Comparison of ENCODE assay signal across 21 cellular contexts in the genomic region with DNA sequence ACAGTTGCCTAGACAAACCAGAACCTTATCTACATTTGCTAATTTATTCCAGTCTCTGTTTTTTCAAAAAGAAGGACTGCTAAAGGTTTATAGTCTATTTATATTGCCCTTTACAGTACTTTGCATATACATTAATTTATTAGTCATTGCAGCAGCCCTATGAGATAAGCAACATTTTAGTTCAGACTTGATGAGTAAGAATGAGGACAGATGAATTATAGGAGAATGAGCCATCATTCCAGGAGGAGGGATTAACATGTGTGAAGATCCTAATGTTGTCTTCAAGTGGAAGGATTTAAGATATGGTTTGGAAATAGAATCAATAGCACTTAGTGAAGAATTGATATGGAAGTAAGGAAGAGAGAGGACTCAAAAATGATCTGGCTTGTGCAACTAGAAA.
A peak's percentile ranks its signal among the peaks of the same experiment; 100 is the strongest.
DNase-seq lines count a peak whose midpoint lies in the region; ATAC-seq, FAIRE-seq and TF ChIP-seq lines count a peak whose summit lies in the region.
"Had no signal": no experiment of that assay in that cellular context is flagged by ENCODE, and none has a peak within 500 bp of the region (broad histone marks: within the 10 kb centered on the region; RNA-seq: fewer than 3 reads in every experiment).

No MANE protein-coding gene starts in this region.

- TF ChIP-seq POLR2A in IMR-90 (IDR thresholded peaks at IDR 0.05; ENCODE audit: low read depth, low read length), result no peak

- no peak overlapping the region for H2AK9ac ChIP-seq in IMR-90 (replicated peaks; ENCODE audit: low read depth, low read length, poor library complexity)

- no peak overlapping the region for H3K23ac ChIP-seq in IMR-90 (ENCODE audit: low read depth, low read length)
- H3K23ac ChIP-seq in mesenchymal stem cell (ENCODE audit: low read length in 2 of 2), result no peak overlapping the region

- H3K18ac ChIP-seq in IMR-90 (ENCODE audit: low read depth, low read length) (no peak overlapping the region), mesenchymal stem cell (ENCODE audit: low read depth in 1 of 2, low read length in 2 of 2) (no peak overlapping the region)

- ATAC-seq in IMR-90 (ENCODE audit: low read depth), result peak; percentile 74
- no peak for ATAC-seq in HG03097 (IDR thresholded peaks at IDR 0.05; ENCODE audit: low FRiP score, unreplicated experiment)

- H2BK5ac ChIP-seq in IMR-90 (ENCODE audit: low read depth, low read length, poor library complexity, severe bottlenecking), result peak overlapping the region; percentile 83
- H2BK5ac ChIP-seq in mesenchymal stem cell (ENCODE audit: low read depth, low read length, poor library complexity, severe bottlenecking), result no peak overlapping the region

- in situ Hi-C loops in IMR-90 (cut with MboI; ENCODE audit: low sequenced_read_pairs), result no loop called here

- no peak overlapping the region for H3K4me3 ChIP-seq in IMR-90 (ENCODE audit: insufficient read depth, low read depth, low read length)
- no peak overlapping the region for H3K4me3 ChIP-seq in bronchial epithelial cell (ENCODE audit: low read depth, low read length)
- H3K4me3 ChIP-seq in mesenchymal stem cell (ENCODE audit: insufficient read depth in 1 of 2, low read depth in 1 of 2, low read length in 2 of 2), result no peak overlapping the region
- H3K4me3 ChIP-seq in MG63, result no peak overlapping the region

- H2BK20ac ChIP-seq in IMR-90 (ENCODE audit: low read depth, low read length), result no peak overlapping the region

- no peaks in the 10 kb centered on the region for H3K36me3 ChIP-seq in IMR-90 (ENCODE audit: control insufficient read depth, insufficient read depth, low read length)
- H3K36me3 ChIP-seq in bronchial epithelial cell (ENCODE audit: control insufficient read depth, insufficient read depth, low read length), result no peaks in the 10 kb centered on the region
- no peaks in the 10 kb centered on the region for H3K36me3 ChIP-seq in mesenchymal stem cell (ENCODE audit: control insufficient read depth in 1 of 2, insufficient read depth in 2 of 2, low read depth in 1 of 2, low read length in 2 of 2)
- H3K36me3 ChIP-seq in MG63, result no peaks in the 10 kb centered on the region

- dilution Hi-C loops in IMR-90 (cut with HindIII; ENCODE audit: low sequenced_read_pairs, unreplicated experiment), result no loop called here

- no peak overlapping the region for H3K14ac ChIP-seq in IMR-90 (replicated peaks; ENCODE audit: low read depth, low read length)
- H3K14ac ChIP-seq in mesenchymal stem cell (ENCODE audit: low read length in 2 of 2), result no peak overlapping the region

- H3K27me3 Mint-ChIP-seq in activated T-helper 1 cell treated with anti-CD3 and anti-CD28 coated beads, Interleukin-12 subunit alpha, Interleukin-12 subunit beta, Interleukin-2, Interleukin-4 antibody, amounts not matched to agents 30 ng/mL and 10 ng/mL and 1 ng/mL, durations not matched to agents 14 hours and 24 hours and 36 hours (ENCODE audit: insufficient read depth), result no peaks in the 10 kb centered on the region
- H3K27me3 Mint-ChIP-seq: CD4-positive, CD25-positive, alpha-beta regulatory T cell had no signal

- peaks cover 3% of the 10 kb centered on the region for H3K9me3 Mint-ChIP-seq in activated T-helper 1 cell treated with anti-CD3 and anti-CD28 coated beads, Interleukin-12 subunit alpha, Interleukin-12 subunit beta, Interleukin-2, Interleukin-4 antibody, amounts not matched to agents 30 ng/mL and 10 ng/mL and 1 ng/mL, durations not matched to agents 14 hours and 24 hours and 36 hours

- peak; percentile 13 for DNase-seq in GM03348 (ENCODE audit: low spot score)
- DNase-seq in IMR-90, result peak; percentile 78
- peak; percentile 47 for DNase-seq in bronchial epithelial cell (ENCODE audit: low read depth)
- peak; percentile 35 for DNase-seq in mesenchymal stem cell
- DNase-seq in mesenteric fat pad (ENCODE audit: low spot score), result no peak
- DNase-seq in activated T-helper 1 cell treated with anti-CD3 and anti-CD28 coated beads, Interleukin-12 subunit alpha, Interleukin-12 subunit beta, Interleukin-2, Interleukin-4 antibody, amounts not matched to agents 30 ng/mL and 10 ng/mL and 1 ng/mL, durations not matched to agents 14 hours and 24 hours and 36 hours (ENCODE audit: low spot score), result no peak
- DNase-seq in MG63, result no peak
- DNase-seq: CD4-positive, CD25-positive, alpha-beta regulatory T cell; DMS79 treated with DMSO at 0.1 percent for 48 hours; GOT3; KG1; NCI-H1105 treated with DMSO at 0.1 percent for 48 hours; NCI-H2029 treated with DMSO at 0.1 percent for 48 hours; NCI-H345; NCI-H524; NCI-H774; Right ventricle myocardium superior had no signal

- H3K27ac ChIP-seq in IMR-90 (ENCODE audit: insufficient read depth, low read length) (no peak overlapping the region), mesenchymal stem cell (ENCODE audit: low read length, poor library complexity, severe bottlenecking) (no peak overlapping the region)

- H2BK120ac ChIP-seq in IMR-90 (ENCODE audit: low read depth, low read length) (no peak overlapping the region), mesenchymal stem cell (ENCODE audit: low read depth, low read length) (no peak overlapping the region)

- H3K9ac ChIP-seq in IMR-90 (ENCODE audit: low read depth, low read length) (no peak overlapping the region), mesenchymal stem cell (ENCODE audit: low read length) (no peak overlapping the region)

- H3K56ac ChIP-seq in IMR-90 (ENCODE audit: extremely low read depth, insufficient read depth, low read length), result no peak overlapping the region

- no peaks in the 10 kb centered on the region for H3K9me3 ChIP-seq in IMR-90 (ENCODE audit: control insufficient read depth, insufficient read depth, low read length)
- no peaks in the 10 kb centered on the region for H3K9me3 ChIP-seq in mesenchymal stem cell (ENCODE audit: control insufficient read depth, low read length)
- no peaks in the 10 kb centered on the region for H3K9me3 ChIP-seq in MG63

- H4K20me1 ChIP-seq in IMR-90 (ENCODE audit: insufficient read depth, low read length), result no peaks in the 10 kb centered on the region

- FAIRE-seq in bronchial epithelial cell (lab: Jason Lieb, UNC), result no peak
- FAIRE-seq: G401.6, GM18507, RCC 7860 had no signal

- H2BK15ac ChIP-seq in IMR-90 (ENCODE audit: low read depth, low read length) (no peak overlapping the region), mesenchymal stem cell (ENCODE audit: low read depth, poor library complexity, severe bottlenecking) (no peak overlapping the region)

- CTCF ChIA-PET in IMR-90 (lab: Yijun Ruan, JAX), result no interaction called here

- TF ChIP-seq RAD21 in IMR-90 (IDR thresholded peaks at IDR 0.05; ENCODE audit: low read length), result no peak

- no peak overlapping the region for H2BK12ac ChIP-seq in mesenchymal stem cell (ENCODE audit: low read length in 2 of 2)

- H3K4me2 ChIP-seq in IMR-90 (ENCODE audit: low read depth, low read length), result no peak overlapping the region; the same call in 1 of the 2 replicates
- no peak overlapping the region for H3K4me2 ChIP-seq in mesenchymal stem cell (ENCODE audit: low read length, poor library complexity, severe bottlenecking)

- BruUV-seq in IMR-90 (replicated peaks; lab: Mats Ljungman, UMichigan), result no TSS peak

- H3K27ac Mint-ChIP-seq in activated T-helper 1 cell treated with anti-CD3 and anti-CD28 coated beads, Interleukin-12 subunit alpha, Interleukin-12 subunit beta, Interleukin-2, Interleukin-4 antibody, amounts not matched to agents 30 ng/mL and 10 ng/mL and 1 ng/mL, durations not matched to agents 14 hours and 24 hours and 36 hours, result no peak overlapping the region
- H3K27ac Mint-ChIP-seq: CD4-positive, CD25-positive, alpha-beta regulatory T cell had no signal

- H3K4ac ChIP-seq in IMR-90 (ENCODE audit: low read depth, low read length) (no peak overlapping the region), mesenchymal stem cell (ENCODE audit: low read depth in 1 of 2, low read length in 2 of 2) (no peak overlapping the region)

- H3K79me1 ChIP-seq in IMR-90 (ENCODE audit: low read depth in 1 of 2, low read length in 2 of 2) (no peaks in the 10 kb centered on the region), mesenchymal stem cell (replicated peaks; ENCODE audit: low read length, poor library complexity, severe bottlenecking) (no peaks in the 10 kb centered on the region)

- no peak for TF ChIP-seq CTCF in IMR-90 (conservative IDR thresholded peaks at IDR 0.05; ENCODE audit: low read depth, low read length)
- no peak for TF ChIP-seq CTCF in bronchial epithelial cell (IDR thresholded peaks at IDR 0.05; ENCODE audit: insufficient read depth, low read length, severe bottlenecking)

- no peak overlapping the region for H4K5ac ChIP-seq in IMR-90 (ENCODE audit: low read depth, low read length)

- no peak overlapping the region for H4K91ac ChIP-seq in IMR-90 (ENCODE audit: insufficient read depth, low read depth, low read length)
- H4K91ac ChIP-seq in mesenchymal stem cell (ENCODE audit: low read length), result no peak overlapping the region

- no peak overlapping the region for H2AFZ ChIP-seq in IMR-90 (replicated peaks; ENCODE audit: low read length, poor library complexity)
- H2AFZ ChIP-seq in mesenchymal stem cell (ENCODE audit: low read depth, low read length), result no peak overlapping the region

- no peak overlapping the region for H4K8ac ChIP-seq in IMR-90 (ENCODE audit: low read depth in 2 of 2, low read length in 2 of 2)
- H4K8ac ChIP-seq in mesenchymal stem cell (ENCODE audit: low read length), result no peak overlapping the region

- H3K27me3 ChIP-seq in IMR-90 (ENCODE audit: control insufficient read depth, insufficient read depth, low read length) (no peaks in the 10 kb centered on the region), bronchial epithelial cell (ENCODE audit: control insufficient read depth, insufficient read depth, low read length) (no peaks in the 10 kb centered on the region), mesenchymal stem cell (ENCODE audit: control insufficient read depth in 1 of 2, insufficient read depth in 1 of 2, low read length in 2 of 2) (no peaks in the 10 kb centered on the region), MG63 (no peaks in the 10 kb centered on the region)

- H3K4me1 Mint-ChIP-seq in activated T-helper 1 cell treated with anti-CD3 and anti-CD28 coated beads, Interleukin-12 subunit alpha, Interleukin-12 subunit beta, Interleukin-2, Interleukin-4 antibody, amounts not matched to agents 30 ng/mL and 10 ng/mL and 1 ng/mL, durations not matched to agents 14 hours and 24 hours and 36 hours (ENCODE audit: low read depth), result no peaks in the 10 kb centered on the region
- H3K4me1 Mint-ChIP-seq: CD4-positive, CD25-positive, alpha-beta regulatory T cell had no signal

- intact Hi-C loops in IMR-90 (cut with micrococcal nuclease), result no loop called here
- intact Hi-C loops in activated T-helper 1 cell treated with anti-CD3 and anti-CD28 coated beads, Interleukin-12 subunit alpha, Interleukin-12 subunit beta, Interleukin-2, Interleukin-4 antibody, amounts not matched to agents 30 ng/mL and 10 ng/mL and 1 ng/mL, durations not matched to agents 14 hours and 24 hours and 36 hours (cut with micrococcal nuclease), result no loop called here

- POLR2A ChIA-PET in IMR-90 (lab: Charles Lee; ENCODE audit: unreplicated experiment), result no interaction called here

- 0 out of 2 replicates have a peak, but pooled peaks cover 3% of the 10 kb centered on the region for H3K9me1 ChIP-seq in IMR-90 (ENCODE audit: insufficient read depth, low read length)

- no peak overlapping the region for H3K4me3 Mint-ChIP-seq in activated T-helper 1 cell treated with anti-CD3 and anti-CD28 coated beads, Interleukin-12 subunit alpha, Interleukin-12 subunit beta, Interleukin-2, Interleukin-4 antibody, amounts not matched to agents 30 ng/mL and 10 ng/mL and 1 ng/mL, durations not matched to agents 14 hours and 24 hours and 36 hours
- H3K4me3 Mint-ChIP-seq: CD4-positive, CD25-positive, alpha-beta regulatory T cell had no signal

- H3K4me1 ChIP-seq in IMR-90 (ENCODE audit: control insufficient read depth, insufficient read depth, low read length), result peaks cover 2% of the 10 kb centered on the region; the same call in 1 of the 2 replicates
- no peaks in the 10 kb centered on the region for H3K4me1 ChIP-seq in mesenchymal stem cell (ENCODE audit: control insufficient read depth, insufficient read depth, low read depth, low read length)

- no peaks in the 10 kb centered on the region for H3K36me3 Mint-ChIP-seq in activated T-helper 1 cell treated with anti-CD3 and anti-CD28 coated beads, Interleukin-12 subunit alpha, Interleukin-12 subunit beta, Interleukin-2, Interleukin-4 antibody, amounts not matched to agents 30 ng/mL and 10 ng/mL and 1 ng/mL, durations not matched to agents 14 hours and 24 hours and 36 hours (ENCODE audit: low read depth)
- H3K36me3 Mint-ChIP-seq: CD4-positive, CD25-positive, alpha-beta regulatory T cell had no signal

- H2AK5ac ChIP-seq in IMR-90 (ENCODE audit: low read depth, low read length) (no peak overlapping the region), mesenchymal stem cell (ENCODE audit: low read length, severe bottlenecking) (no peak overlapping the region)

Comparison
In these comparisons a context has a peak if more than half of its experiments do, and no peak if none do; other contexts are left out.
1. DNase-seq: peak in GM03348 (single experiment), IMR-90 (single experiment), bronchial epithelial cell (single experiment) and mesenchymal stem cell (single experiment); none in mesenteric fat pad (single experiment), activated T-helper 1 cell treated with anti-CD3 and anti-CD28 coated beads, Interleukin-12 subunit alpha, Interleukin-12 subunit beta, Interleukin-2, Interleukin-4 antibody, amounts not matched to agents 30 ng/mL and 10 ng/mL and 1 ng/mL, durations not matched to agents 14 hours and 24 hours and 36 hours (single experiment) and MG63 (single experiment).